In the genomic region with DNA sequence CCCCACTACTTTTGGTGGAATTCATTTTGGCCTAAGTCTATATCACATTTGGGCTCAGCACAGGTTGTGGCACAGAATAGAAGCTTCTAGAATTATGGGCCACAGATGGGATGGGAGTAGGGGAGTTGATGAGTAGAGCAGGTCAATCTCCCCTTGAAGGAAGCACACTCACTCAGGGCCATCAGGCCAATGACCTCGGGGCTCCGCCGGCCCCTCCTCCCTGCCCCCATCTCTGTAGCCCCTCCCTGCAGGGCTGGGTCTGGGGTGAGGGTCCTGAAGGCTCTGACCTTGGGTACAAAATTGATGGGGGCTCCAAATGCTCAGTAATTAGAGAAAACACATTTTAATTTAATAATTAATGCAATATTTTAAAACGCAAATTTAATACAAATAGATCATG, we compare ENCODE assay signal across 13 cellular contexts. TPM values are rescaled to one million over a fixed set of nuclear protein-coding genes. Genes with fewer than 3 reads are reported as not detected.
"Had no signal": no experiment of that assay in that cellular context is flagged by ENCODE, and none has a peak within 500 bp of the region (broad histone marks: within the 10 kb centered on the region; RNA-seq: fewer than 3 reads in every experiment).

No MANE protein-coding gene starts in this region.

RNA-seq across cellular contexts. Expression of a gene that starts 3.3 kb away (rescaled TPM):
- total RNA-seq: activated B cell treated with CpG ODN at 0.5 μM for 24 hours; activated CD4-positive, alpha-beta memory T cell treated with anti-CD3 and anti-CD28 coated beads, Interleukin-2, amount 10 ng/mL, durations not matched to agents 7 days and 5 days; activated CD4-positive, alpha-beta T cell treated with anti-CD3 and anti-CD28 coated beads for 36 hours; activated CD4-positive, alpha-beta T cell treated with anti-CD3 and anti-CD28 coated beads, Interleukin-2, amount 10 ng/mL, durations not matched to agents 24 days and 14 days; activated CD4-positive, alpha-beta T cell treated with anti-CD3 and anti-CD28 coated beads, Interleukin-2, amount 10 ng/mL, durations not matched to agents 7 days and 5 days; activated CD8-positive, alpha-beta memory T cell treated with anti-CD3 and anti-CD28 coated beads for 36 hours; activated CD8-positive, alpha-beta memory T cell treated with anti-CD3 and anti-CD28 coated beads, Interleukin-2, amount 10 ng/mL, durations not matched to agents 7 days and 5 days; activated CD8-positive, alpha-beta T cell treated with anti-CD3 and anti-CD28 coated beads for 36 hours; activated CD8-positive, alpha-beta T cell treated with anti-CD3 and anti-CD28 coated beads, Interleukin-2, amount 10 ng/mL, durations not matched to agents 7 days and 5 days; T-cell; T-helper 1 cell treated with Interleukin-12 subunit alpha and Interleukin-12 subunit beta and Interleukin-4 antibody, amounts not matched to agents 30 ng/mL and 1 ng/mL, for 36 hours; T-helper 2 cell treated with Interferon-gamma antibody and Interleukin-4, amounts not matched to agents 100 ng/mL and 5 ng/mL, for 36 hours; WTC11 had no signal
